Comparison of ENCODE assay signal across 16 cellular contexts in the genomic region with DNA sequence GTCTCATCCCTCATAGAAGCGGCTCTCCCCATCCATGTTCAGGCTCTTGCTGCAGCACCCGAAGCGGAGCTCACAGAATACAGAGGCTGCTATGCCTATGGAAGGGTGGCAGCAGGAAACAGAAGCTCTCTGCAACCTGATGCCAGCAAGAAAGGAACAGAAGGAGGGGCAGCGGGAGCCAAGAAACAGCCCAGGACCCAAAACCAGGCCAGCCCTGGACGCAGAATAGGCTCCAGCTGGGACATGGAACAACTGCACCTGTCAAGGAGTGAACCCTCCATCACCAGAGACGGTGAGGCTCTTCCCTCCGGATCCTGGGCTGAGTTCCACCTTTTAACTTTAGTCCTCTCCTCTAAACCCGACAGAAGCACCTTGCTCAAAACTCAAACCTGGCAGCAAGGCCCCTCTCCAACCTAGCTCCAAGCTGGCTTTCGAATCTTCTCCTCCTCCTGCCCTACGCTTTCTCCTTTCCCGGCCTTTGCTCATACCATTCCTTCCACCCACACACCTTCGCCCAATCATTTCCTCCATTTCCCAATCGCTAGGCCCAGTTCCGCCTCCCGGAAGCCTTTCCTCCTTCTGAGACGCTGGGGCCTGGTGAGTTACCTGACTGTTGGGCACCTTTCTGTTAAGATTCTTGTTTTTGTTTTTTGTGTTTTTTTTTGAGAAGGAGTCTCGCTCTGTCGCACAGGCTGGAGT.
DNase-seq lines count a peak whose midpoint lies in the region; ATAC-seq and TF ChIP-seq lines count a peak whose summit lies in the region.
"Had no signal": no experiment of that assay in that cellular context is flagged by ENCODE, and none has a peak within 500 bp of the region (broad histone marks: within the 10 kb centered on the region; RNA-seq: fewer than 3 reads in every experiment).

No MANE protein-coding gene starts in this region.

- no peak for ATAC-seq in central memory CD8-positive, alpha-beta T cell (replicated peaks; ENCODE audit: extremely low read depth, poor library complexity, severe bottlenecking)

- TF ChIP-seq CTCF in H9 (conservative IDR thresholded peaks at IDR 0.05) (no peak), nephron (IDR thresholded peaks at IDR 0.05; ENCODE audit: unreplicated experiment in 3 of 3) (no peak)

- H3K9me3 ChIP-seq in H9 (ENCODE audit: control insufficient read depth, low read depth, low read length) = no peaks in the 10 kb centered on the region
- H3K9me3 ChIP-seq: lower lobe of right lung, uterus had no signal

- H3K27me3 ChIP-seq in H9 (ENCODE audit: insufficient read depth, low read length) = no peaks in the 10 kb centered on the region
- H3K27me3 ChIP-seq: uterus had no signal

- H3K56ac ChIP-seq in H9 (ENCODE audit: insufficient read length, low read depth, low read length) = no peak overlapping the region

- no peak overlapping the region for H2BK5ac ChIP-seq in H9 (ENCODE audit: insufficient read length, low read length)

- H3K14ac ChIP-seq in H9 (ENCODE audit: insufficient read depth, low read length) = no peak overlapping the region; the same call in 1 of the 2 replicates

- H3T11ph ChIP-seq in H9 (ENCODE audit: low read length) = no peak overlapping the region

- H3K79me2 ChIP-seq in H9 (ENCODE audit: insufficient read depth, low read length) = no peaks in the 10 kb centered on the region
- H3K79me2 ChIP-seq: parathyroid adenoma had no signal

- no peaks in the 10 kb centered on the region for H3K9me3 Mint-ChIP-seq in T-helper 2 cell treated with Interferon-gamma antibody and Interleukin-4, amounts not matched to agents 5 μg/mL and 100 μg/mL, for 36 hours
- H3K9me3 Mint-ChIP-seq in H9 (no peaks in the 10 kb centered on the region), nephron (no peaks in the 10 kb centered on the region)
- no peaks in the 10 kb centered on the region for H3K9me3 Mint-ChIP-seq in central memory CD8-positive, alpha-beta T cell

- WGBS in H9 (ENCODE audit: extremely low coverage, insufficient read length, low lambda C conversion rate) = 100% methylated on average over 3 of the region's 18 CpGs

- no peak overlapping the region for H2BK12ac ChIP-seq in H9 (ENCODE audit: insufficient read length, low read depth, low read length)

- peaks cover 5% of the 10 kb centered on the region for H3K4me1 Mint-ChIP-seq in T-helper 2 cell treated with Interferon-gamma antibody and Interleukin-4, amounts not matched to agents 5 μg/mL and 100 μg/mL, for 36 hours (ENCODE audit: low read depth)
- H3K4me1 Mint-ChIP-seq in H9 (peaks cover 19 to 23% of the 10 kb centered on the region in 2 experiments), nephron (peaks cover 5% of the 10 kb centered on the region)
- H3K4me1 Mint-ChIP-seq in central memory CD8-positive, alpha-beta T cell = peaks cover 10% of the 10 kb centered on the region

- H3K79me1 ChIP-seq in H9 (ENCODE audit: insufficient read depth, low read depth, low read length, poor library complexity, severe bottlenecking) = no peaks in the 10 kb centered on the region

- no peak for DNase-seq in T-helper 2 cell treated with Interferon-gamma antibody and Interleukin-4, amounts not matched to agents 5 μg/mL and 100 μg/mL, for 36 hours (ENCODE audit: low spot score)
- DNase-seq in T-helper 2 cell (no peak), H9 (peak; percentile 39), erythroblast (lab: John Stamatoyannopoulos, UW) (no peak), NCI-H1105 (lab: John Stamatoyannopoulos, UW) (no peak)
- no peak for DNase-seq in central memory CD8-positive, alpha-beta T cell (ENCODE audit: low spot score in 2 of 2)
- DNase-seq in activated CD4-positive, alpha-beta T cell treated with anti-CD3 and anti-CD28 coated beads for 1 hour = no peak
- DNase-seq: activated CD4-positive, CD25-positive, alpha-beta regulatory T cell; activated effector memory CD4-positive, alpha-beta T cell treated with Interleukin-2 at 50 U/mL for 16 hours; lower lobe of right lung; NCI-H774; SIG-M5; uterus had no signal

- peaks cover 5% of the 10 kb centered on the region for H3K23me2 ChIP-seq in H9 (ENCODE audit: insufficient read length, low read depth, low read length, poor library complexity, severe bottlenecking)

- no peak overlapping the region for H3K9ac ChIP-seq in H9 (ENCODE audit: extremely low read depth, insufficient read length, low read length)
- H3K9ac ChIP-seq: parathyroid adenoma had no signal

- no peak overlapping the region for H3K27ac Mint-ChIP-seq in T-helper 2 cell treated with Interferon-gamma antibody and Interleukin-4, amounts not matched to agents 5 μg/mL and 100 μg/mL, for 36 hours
- peak overlapping the region in 1 of 3 experiments; percentile 26; a peak in 2 of 7 replicates for H3K27ac Mint-ChIP-seq in H9
- no peak overlapping the region for H3K27ac Mint-ChIP-seq in central memory CD8-positive, alpha-beta T cell (ENCODE audit: low read depth)
- no peak overlapping the region for H3K27ac Mint-ChIP-seq in nephron

- H3K4me2 ChIP-seq in H9 (ENCODE audit: insufficient read depth, insufficient read length, low read length) = peak overlapping the region; percentile 5

- H2BK15ac ChIP-seq in H9 (ENCODE audit: low read depth, low read length) = no peak overlapping the region

- H2AK5ac ChIP-seq in H9 (ENCODE audit: insufficient read length, low read length) = no peak overlapping the region

- H3K4me1 ChIP-seq in H9 (ENCODE audit: insufficient read depth, low read length) = no peaks in the 10 kb centered on the region; the same call in 1 of the 2 replicates
- H3K4me1 ChIP-seq: parathyroid adenoma, uterus had no signal

- no peaks in the 10 kb centered on the region for H4K20me1 ChIP-seq in H9 (ENCODE audit: control insufficient read depth, insufficient read depth, insufficient read length)

- peak overlapping the region; percentile 87 for H3K4me3 Mint-ChIP-seq in T-helper 2 cell treated with Interferon-gamma antibody and Interleukin-4, amounts not matched to agents 5 μg/mL and 100 μg/mL, for 36 hours
- H3K4me3 Mint-ChIP-seq in H9 (peak overlapping the region; percentile 87 to 92), nephron (peak overlapping the region; percentile 91 to 98 (median 93))
- H3K4me3 Mint-ChIP-seq in central memory CD8-positive, alpha-beta T cell = peak overlapping the region; percentile 82

- H2BK120ac ChIP-seq in H9 (ENCODE audit: low read depth, low read length, poor library complexity, severe bottlenecking) = no peak overlapping the region

- H4K5ac ChIP-seq in H9 (ENCODE audit: insufficient read length, low read depth, low read length) = no peak overlapping the region

- H3K4ac ChIP-seq in H9 (ENCODE audit: low read depth, low read length) = no peak overlapping the region

- TF ChIP-seq POLR2A in erythroblast (IDR thresholded peaks at IDR 0.05; ENCODE audit: low read length) = no peak

- H3K23ac ChIP-seq in H9 (ENCODE audit: insufficient read length, low read depth, low read length) = no peak overlapping the region

- no peak overlapping the region for H4K91ac ChIP-seq in H9 (ENCODE audit: insufficient read length, low read depth, low read length)

- H3K27ac ChIP-seq in H9 (ENCODE audit: insufficient read length, low read depth, low read length) = no peak overlapping the region
- H3K27ac ChIP-seq: cardiac muscle cell, lower lobe of right lung, parathyroid adenoma, uterus had no signal

- peaks cover 18% of the 10 kb centered on the region for H3K27me3 Mint-ChIP-seq in T-helper 2 cell treated with Interferon-gamma antibody and Interleukin-4, amounts not matched to agents 5 μg/mL and 100 μg/mL, for 36 hours (ENCODE audit: low read depth)
- H3K27me3 Mint-ChIP-seq in H9 (ENCODE audit: low read depth) (no peaks in the 10 kb centered on the region; the same call in 1 of the 2 replicates), nephron (ENCODE audit: low read depth) (peaks cover 12% of the 10 kb centered on the region)
- H3K27me3 Mint-ChIP-seq in central memory CD8-positive, alpha-beta T cell = peaks cover 21% of the 10 kb centered on the region

- no peak overlapping the region for H3K18ac ChIP-seq in H9 (ENCODE audit: insufficient read length, low read depth, low read length)

- H4K8ac ChIP-seq in H9 (replicated peaks; ENCODE audit: insufficient read length, low read depth, low read length) = no peak overlapping the region

- no peak overlapping the region for H2AFZ ChIP-seq in H9 (ENCODE audit: low read length)

- no peak overlapping the region for H2BK20ac ChIP-seq in H9 (ENCODE audit: low read depth, low read length, poor library complexity, severe bottlenecking)

- no peaks in the 10 kb centered on the region for H3K36me3 Mint-ChIP-seq in T-helper 2 cell treated with Interferon-gamma antibody and Interleukin-4, amounts not matched to agents 5 μg/mL and 100 μg/mL, for 36 hours (ENCODE audit: low read depth)
- H3K36me3 Mint-ChIP-seq in H9 (ENCODE audit: insufficient read depth in 1 of 3, low read depth in 3 of 3) = no peaks in the 10 kb centered on the region; a peak in 1 of 7 replicates
- peaks cover 3% of the 10 kb centered on the region for H3K36me3 Mint-ChIP-seq in central memory CD8-positive, alpha-beta T cell (ENCODE audit: insufficient read depth)
- H3K36me3 Mint-ChIP-seq in nephron (ENCODE audit: low read depth) = no peaks in the 10 kb centered on the region
